In the genomic region with DNA sequence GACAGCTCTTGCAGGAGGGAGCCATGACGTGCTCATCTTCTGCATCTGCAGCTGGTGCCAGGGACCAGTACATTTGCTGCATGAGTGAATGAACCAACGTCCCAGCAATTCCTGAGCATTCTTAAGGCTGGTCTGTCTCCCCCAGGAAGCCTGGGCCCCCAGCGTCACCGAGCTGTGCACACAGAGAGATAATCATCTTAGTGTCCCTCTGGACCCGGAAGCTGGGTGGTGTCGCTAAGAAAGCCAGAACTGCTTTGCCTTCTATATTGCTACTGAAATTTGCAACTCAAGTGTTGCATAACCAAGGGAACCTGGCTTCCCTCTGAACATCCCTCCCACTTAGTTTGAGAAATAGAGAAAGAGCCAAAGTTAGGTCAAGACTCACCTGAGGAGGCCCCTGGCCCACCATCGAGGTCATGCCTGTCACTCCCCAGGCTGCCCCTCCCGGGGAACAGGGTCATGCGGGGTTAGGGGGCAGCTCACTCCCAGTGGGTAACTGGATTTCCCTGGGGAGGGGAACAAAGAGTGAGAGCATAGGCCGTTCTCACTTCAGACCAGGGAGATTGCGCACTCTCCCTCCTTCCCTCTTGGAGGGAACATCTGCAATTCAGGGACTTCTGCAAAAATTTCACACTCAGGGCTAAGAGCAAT, we compare ENCODE assay signal across 8 cellular contexts.
A peak's percentile ranks its signal among the peaks of the same experiment; 100 is the strongest.
DNase-seq lines count a peak whose midpoint lies in the region; ATAC-seq lines count a peak whose summit lies in the region.

No MANE protein-coding gene starts in this region.

- peak overlapping the region in 9 of 10 donors; percentile 7 to 65 (median 51) for H3K4me3 Mint-ChIP-seq in naive thymus-derived CD4-positive, alpha-beta T cell

- H3K27me3 ChIP-seq in BLaER1 (no peaks in the 10 kb centered on the region), HUES64 (ENCODE audit: insufficient read depth, low read length) (no peaks in the 10 kb centered on the region)
- H3K27me3 ChIP-seq in naive thymus-derived CD4-positive, alpha-beta T cell (ENCODE audit: control insufficient read depth in 2 of 2, insufficient read depth in 2 of 2, low read length in 2 of 2), result no peaks in the 10 kb centered on the region

- H3K9me3 Mint-ChIP-seq in naive thymus-derived CD4-positive, alpha-beta T cell, result peaks cover 0 to 36% (median 15%) of the 10 kb centered on the region in 11 donors

- no peaks in the 10 kb centered on the region for H4K20me1 ChIP-seq in BLaER1

- intact Hi-C loops in naive thymus-derived CD4-positive, alpha-beta T cell (cut with micrococcal nuclease), result loop anchor here (5.0 to 10.0 kb wide), 3 partner anchors 40 to 352 kb away; no protein-coding TSS in a partner anchor

- H3K27ac Mint-ChIP-seq in naive thymus-derived CD4-positive, alpha-beta T cell, result peak overlapping the region in 6 of 9 donors; percentile 11 to 85 (median 41)

- WGBS in HUES64, result 62% methylated on average over 11 of the region's 11 CpGs

- H3K4me3 ChIP-seq in BLaER1 (peak overlapping the region; percentile 57), HUES64 (ENCODE audit: low read length) (no peak overlapping the region)
- no peak overlapping the region for H3K4me3 ChIP-seq in naive thymus-derived CD4-positive, alpha-beta T cell (ENCODE audit: low read length)

- peaks cover 7% of the 10 kb centered on the region; the same call in 1 of the 2 replicates for H3K36me3 ChIP-seq in BLaER1
- no peaks in the 10 kb centered on the region for H3K36me3 ChIP-seq in HUES64 (ENCODE audit: insufficient read depth, low read length)
- H3K36me3 ChIP-seq in naive thymus-derived CD4-positive, alpha-beta T cell (ENCODE audit: control insufficient read depth in 2 of 3, insufficient read depth in 3 of 3, low read length in 3 of 3), result no peaks in the 10 kb centered on the region

- peaks cover 11 to 28% (median 16%) of the 10 kb centered on the region in 7 donors for H3K4me1 Mint-ChIP-seq in naive thymus-derived CD4-positive, alpha-beta T cell

- peak overlapping the region; percentile 93 for H3K4me2 ChIP-seq in BLaER1

- H3K36me3 Mint-ChIP-seq in naive thymus-derived CD4-positive, alpha-beta T cell, result peaks cover 4 to 23% (median 12%) of the 10 kb centered on the region in 5 donors

- peak overlapping the region; percentile 77 for H3K9ac ChIP-seq in BLaER1
- peak overlapping the region; percentile 11; the same call in 1 of the 2 replicates for H3K9ac ChIP-seq in HUES64 (ENCODE audit: low read depth, low read length)

- POLR2A ChIA-PET in naive thymus-derived CD4-positive, alpha-beta T cell (lab: Charles Lee), result no interaction called here

- ATAC-seq in GM21390 (IDR thresholded peaks at IDR 0.05; ENCODE audit: unreplicated experiment), result peak; percentile 43
- ATAC-seq in naive thymus-derived CD4-positive, alpha-beta T cell, result peak; percentile 73

- DNase-seq in caudate nucleus (lab: John Stamatoyannopoulos, UW) (peak in 13 of 61 donors; percentile 36 to 70 (median 46)), NCI-H526 (lab: John Stamatoyannopoulos, UW) (no peak), NCI-H1105 (lab: John Stamatoyannopoulos, UW) (no peak)
- no peak for DNase-seq in naive thymus-derived CD4-positive, alpha-beta T cell
- DNase-seq in stimulated activated CD4-positive, alpha-beta T cell treated with anti-CD3 and anti-CD28 coated beads, Interleukin-4, amount 100 ng/mL, for 1 hour, result no peak

- peaks cover 50% of the 10 kb centered on the region for H3K9me3 ChIP-seq in BLaER1
- peaks cover 45% of the 10 kb centered on the region for H3K9me3 ChIP-seq in HUES64 (ENCODE audit: insufficient read depth, low read depth, low read length)
- peaks cover 0 to 7% (median 0%) of the 10 kb centered on the region in 3 experiments for H3K9me3 ChIP-seq in naive thymus-derived CD4-positive, alpha-beta T cell (ENCODE audit: control insufficient read depth in 2 of 3, low read length in 3 of 3)

- H3K27ac ChIP-seq in BLaER1 (peak overlapping the region; percentile 92), HUES64 (ENCODE audit: low read depth, low read length) (peak overlapping the region; percentile 62), caudate nucleus (ENCODE audit: low read depth, low read length) (peak overlapping the region; percentile 54)
- H3K27ac ChIP-seq in naive thymus-derived CD4-positive, alpha-beta T cell (ENCODE audit: low read depth, low read length), result no peak overlapping the region

- no peaks in the 10 kb centered on the region for H3K27me3 Mint-ChIP-seq in naive thymus-derived CD4-positive, alpha-beta T cell

- CTCF ChIA-PET in naive thymus-derived CD4-positive, alpha-beta T cell (lab: Charles Lee), result no interaction called here

- H3K4me1 ChIP-seq in BLaER1 (peaks cover 50% of the 10 kb centered on the region), HUES64 (ENCODE audit: insufficient read depth, low read length) (peaks cover 23% of the 10 kb centered on the region)
- H3K4me1 ChIP-seq in naive thymus-derived CD4-positive, alpha-beta T cell (ENCODE audit: control insufficient read depth in 2 of 2, insufficient read depth in 2 of 2, low read length in 2 of 2), result peaks cover 0 to 11% of the 10 kb centered on the region in 2 donors
